Comparison of ENCODE assay signal across 8 cellular contexts in the genomic region with DNA sequence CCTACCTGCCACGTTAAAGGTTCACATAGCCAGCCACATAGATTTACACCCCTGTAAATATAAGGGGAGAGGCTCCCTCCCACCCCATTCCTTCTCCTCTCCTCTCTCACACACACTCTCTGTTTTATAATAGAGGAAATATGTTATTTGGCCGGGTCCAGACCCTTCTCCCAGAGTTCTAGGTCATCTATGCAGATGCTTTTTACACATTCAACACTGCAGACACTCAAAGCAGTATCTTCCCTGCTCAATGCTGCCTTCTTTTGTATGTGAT. TPM values are rescaled to one million over a fixed set of nuclear protein-coding genes. Genes with fewer than 3 reads are reported as not detected.
DNase-seq lines count a peak whose midpoint lies in the region; ATAC-seq and TF ChIP-seq lines count a peak whose summit lies in the region.

No MANE protein-coding gene starts in this region.

- no peak for TF ChIP-seq EP300 in sigmoid colon (IDR thresholded peaks at IDR 0.05)

- H3K4me3 ChIP-seq in fibroblast of lung (replicated peaks in 1 of 4; ENCODE audit: control extremely low read depth in 1 of 4, insufficient read depth in 1 of 4, low read depth in 3 of 4, low read length in 4 of 4) (peak overlapping the region; percentile 53 to 77 (median 59)), sigmoid colon (peak overlapping the region; percentile 69 to 93 (median 74))

- no peaks in the 10 kb centered on the region for H4K20me1 ChIP-seq in fibroblast of lung (ENCODE audit: control insufficient read depth, extremely low read depth, insufficient read depth, low read length)

- H3K27ac ChIP-seq in RWPE1 (peak overlapping the region; percentile 92), fibroblast of lung (ENCODE audit: insufficient read depth, low read length) (peak overlapping the region; percentile 72), sigmoid colon (peak overlapping the region; percentile 95 to 100 (median 98))

- peaks cover 17% of the 10 kb centered on the region for H3K4me1 ChIP-seq in fibroblast of lung (ENCODE audit: control insufficient read depth, extremely low read depth, insufficient read depth, low read length)
- H3K4me1 ChIP-seq in sigmoid colon, result peaks cover 0 to 35% (median 28%) of the 10 kb centered on the region in 4 donors

- H3K9me3 ChIP-seq in fibroblast of lung (ENCODE audit: control insufficient read depth, insufficient read depth, low read depth, low read length), result no peaks in the 10 kb centered on the region
- H3K9me3 ChIP-seq in sigmoid colon, result no peaks in the 10 kb centered on the region

- 4 to 5% methylated on average over 2 of the region's 2 CpGs for WGBS in sigmoid colon, 2 donors

- no peak for TF ChIP-seq CTCF in RWPE1 (conservative IDR thresholded peaks at IDR 0.05; ENCODE audit: low read depth)
- no peak for TF ChIP-seq CTCF in fibroblast of lung (conservative IDR thresholded peaks at IDR 0.05 in 1 of 2, IDR thresholded peaks at IDR 0.05 in 1 of 2; ENCODE audit: low read depth in 1 of 2, low read length in 2 of 2)
- TF ChIP-seq CTCF in sigmoid colon (IDR thresholded peaks at IDR 0.05), result no peak

- peak overlapping the region; percentile 93 for H3K9ac ChIP-seq in fibroblast of lung (ENCODE audit: insufficient read depth, low read length)

- ATAC-seq in GM21515 (IDR thresholded peaks at IDR 0.05; ENCODE audit: unreplicated experiment), result peak; percentile 1
- no peak for ATAC-seq in HG02571 (IDR thresholded peaks at IDR 0.05; ENCODE audit: unreplicated experiment)

- H3K36me3 ChIP-seq in fibroblast of lung (ENCODE audit: control insufficient read depth, insufficient read depth, low read length) (no peaks in the 10 kb centered on the region), sigmoid colon (no peaks in the 10 kb centered on the region)

- CTCF ChIA-PET in RWPE1 (lab: Yijun Ruan, JAX), result interaction anchor here (0.5 to 1.5 kb wide), 2 partner anchors 66 to 237 kb away, joined by 3 to 5 read pairs; no protein-coding TSS in a partner anchor

- peak overlapping the region; percentile 77 for H3K4me2 ChIP-seq in fibroblast of lung (ENCODE audit: extremely low read depth, insufficient read depth, low read length)

- POLR2A ChIA-PET in RWPE1 (lab: Yijun Ruan, JAX; ENCODE audit: low non-redundant PET), result no interaction called here

- no peak for TF ChIP-seq POLR2A in sigmoid colon (IDR thresholded peaks at IDR 0.05)

- no peak for DNase-seq in RWPE1 (ENCODE audit: low spot score)
- DNase-seq in fibroblast of lung (ENCODE audit: low read depth in 2 of 2), result no peak
- no peak for DNase-seq in sigmoid colon
- DNase-seq in stimulated activated naive CD4-positive, alpha-beta T cell treated with Interleukin-2 at 50 U/mL for 16 hours (lab: John Stamatoyannopoulos, UW), result no peak
- DNase-seq in stimulated activated CD4-positive, alpha-beta T cell treated with anti-CD3 and anti-CD28 coated beads, Interleukin-2, amount 100 ng/mL, for 48 hours, result no peak
- no peak for DNase-seq in hepatic stellate cell (ENCODE audit: low spot score)

- H3K79me2 ChIP-seq in fibroblast of lung (ENCODE audit: control insufficient read depth, insufficient read depth, low read length), result peaks cover 40% of the 10 kb centered on the region

- peak overlapping the region; percentile 90 for H2AFZ ChIP-seq in fibroblast of lung (ENCODE audit: low read length)

- H3K27me3 ChIP-seq in fibroblast of lung (ENCODE audit: control insufficient read depth, insufficient read depth, low read length) (no peaks in the 10 kb centered on the region), sigmoid colon (no peaks in the 10 kb centered on the region)

- intact Hi-C loops in sigmoid colon (cut with DNase I), result loop anchor here (2.0 kb wide), 1 partner anchor 110 kb away; a partner anchor contains a TSS

RNA-seq across cellular contexts. Expression of a gene that starts 0.7 kb away (rescaled TPM):
- total RNA-seq in fibroblast of lung, result 148 and 154 TPM in 2 replicates
- 108 TPM in 2 replicates for polyA plus RNA-seq in fibroblast of lung
- polyA plus RNA-seq in fibroblast of lung (2012), result 113 and 122 TPM in 2 replicates
- 1.4 and 1.7 TPM in 2 replicates for polyA minus RNA-seq in fibroblast of lung (ENCODE audit: low replicate concordance)
- total RNA-seq in sigmoid colon, result 100 to 1,000 TPM; 181 to 236 (median 202) TPM
- polyA plus RNA-seq in sigmoid colon, result 10 to 100 TPM; 64.9 to 77.4 (median 69.5) TPM
